1 cellular context compared by ENCODE assay signal in the genomic region with DNA sequence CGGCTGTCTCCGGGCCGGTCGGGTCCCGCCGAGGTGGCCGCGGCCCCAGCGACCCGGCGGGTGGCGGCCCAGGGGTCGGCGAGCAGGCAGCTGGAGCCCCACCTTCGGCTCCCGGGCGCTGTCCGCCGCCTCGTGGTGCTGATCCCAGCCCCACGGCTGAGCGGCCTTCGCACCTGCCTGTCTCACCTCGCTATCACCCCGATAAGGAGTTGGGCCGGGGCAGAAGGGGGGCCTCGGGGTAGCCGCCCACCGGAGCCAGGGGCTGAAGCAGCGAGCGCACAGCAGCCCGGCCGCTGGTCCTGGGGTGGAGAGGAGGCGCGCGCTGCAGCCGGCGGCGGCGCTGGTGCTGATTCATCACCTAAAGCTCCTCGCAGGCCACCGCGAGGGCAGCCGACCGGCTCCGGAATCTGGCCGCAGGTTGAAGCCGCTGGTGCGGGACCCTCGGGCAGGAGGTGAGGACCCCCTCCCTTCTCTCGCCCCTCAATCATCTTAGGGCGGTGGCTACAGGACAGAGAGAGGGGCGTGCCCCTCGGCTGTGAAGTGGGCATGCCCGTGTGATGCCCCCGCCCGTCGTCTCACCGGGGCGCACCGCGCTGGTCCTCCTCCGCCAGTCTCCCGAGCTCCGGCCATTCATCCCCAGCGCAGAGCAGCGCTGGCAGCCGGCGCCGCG.
TF ChIP-seq lines count a peak whose summit lies in the region.

No MANE protein-coding gene starts in this region.

TF ChIP-seq in HepG2, 621 proteins besides CTCF, POLR2A, EP300 and RAD21 (continued from another document and continues in another):
- no peak for TF ChIP-seq ELK4 (CRISPR knock-in tag; IDR thresholded peaks at IDR 0.05; ENCODE audit: borderline replicate concordance)
- peak; percentile 84 for TF ChIP-seq ZNF891 (CRISPR knock-in tag; IDR thresholded peaks at IDR 0.05)
- TF ChIP-seq KMT2B (CRISPR knock-in tag; IDR thresholded peaks at IDR 0.05) = peak; percentile 66; the same call in 1 of the 2 replicates
- TF ChIP-seq ZSCAN22 (CRISPR knock-in tag; IDR thresholded peaks at IDR 0.05) = peak; percentile 25; the same call in 1 of the 2 replicates
- no peak for TF ChIP-seq BRD4 (CRISPR knock-in tag; IDR thresholded peaks at IDR 0.05)
- TF ChIP-seq TBP (CRISPR knock-in tag; IDR thresholded peaks at IDR 0.05) = no peak
- TF ChIP-seq, protein P1, sequence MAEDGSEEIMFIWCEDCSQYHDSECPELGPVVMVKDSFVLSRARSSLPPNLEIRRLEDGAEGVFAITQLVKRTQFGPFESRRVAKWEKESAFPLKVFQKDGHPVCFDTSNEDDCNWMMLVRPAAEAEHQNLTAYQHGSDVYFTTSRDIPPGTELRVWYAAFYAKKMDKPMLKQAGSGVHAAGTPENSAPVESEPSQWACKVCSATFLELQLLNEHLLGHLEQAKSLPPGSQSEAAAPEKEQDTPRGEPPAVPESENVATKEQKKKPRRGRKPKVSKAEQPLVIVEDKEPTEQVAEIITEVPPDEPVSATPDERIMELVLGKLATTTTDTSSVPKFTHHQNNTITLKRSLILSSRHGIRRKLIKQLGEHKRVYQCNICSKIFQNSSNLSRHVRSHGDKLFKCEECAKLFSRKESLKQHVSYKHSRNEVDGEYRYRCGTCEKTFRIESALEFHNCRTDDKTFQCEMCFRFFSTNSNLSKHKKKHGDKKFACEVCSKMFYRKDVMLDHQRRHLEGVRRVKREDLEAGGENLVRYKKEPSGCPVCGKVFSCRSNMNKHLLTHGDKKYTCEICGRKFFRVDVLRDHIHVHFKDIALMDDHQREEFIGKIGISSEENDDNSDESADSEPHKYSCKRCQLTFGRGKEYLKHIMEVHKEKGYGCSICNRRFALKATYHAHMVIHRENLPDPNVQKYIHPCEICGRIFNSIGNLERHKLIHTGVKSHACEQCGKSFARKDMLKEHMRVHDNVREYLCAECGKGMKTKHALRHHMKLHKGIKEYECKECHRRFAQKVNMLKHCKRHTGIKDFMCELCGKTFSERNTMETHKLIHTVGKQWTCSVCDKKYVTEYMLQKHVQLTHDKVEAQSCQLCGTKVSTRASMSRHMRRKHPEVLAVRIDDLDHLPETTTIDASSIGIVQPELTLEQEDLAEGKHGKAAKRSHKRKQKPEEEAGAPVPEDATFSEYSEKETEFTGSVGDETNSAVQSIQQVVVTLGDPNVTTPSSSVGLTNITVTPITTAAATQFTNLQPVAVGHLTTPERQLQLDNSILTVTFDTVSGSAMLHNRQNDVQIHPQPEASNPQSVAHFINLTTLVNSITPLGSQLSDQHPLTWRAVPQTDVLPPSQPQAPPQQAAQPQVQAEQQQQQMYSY (CRISPR knock-in tag; IDR thresholded peaks at IDR 0.05) = peak; percentile 45; the same call in 1 of the 2 replicates
- TF ChIP-seq ZNF605 (CRISPR knock-in tag; IDR thresholded peaks at IDR 0.05) = peak; percentile 82
- TF ChIP-seq MAFK (conservative IDR thresholded peaks at IDR 0.05 in 1 of 2, IDR thresholded peaks at IDR 0.05 in 1 of 2; ENCODE audit: low read length in 2 of 2) = no peak
- no peak for TF ChIP-seq PAF1 (CRISPR knock-in tag; IDR thresholded peaks at IDR 0.05)
- no peak for TF ChIP-seq FOXA3 (CRISPR knock-in tag; IDR thresholded peaks at IDR 0.05)
- no peak for TF ChIP-seq NCOA5 (CRISPR knock-in tag; IDR thresholded peaks at IDR 0.05)
- TF ChIP-seq ZNF280D (CRISPR knock-in tag; IDR thresholded peaks at IDR 0.05) = peak; percentile 77; the same call in 1 of the 2 replicates
- no peak for TF ChIP-seq ZNF615 (CRISPR knock-in tag; IDR thresholded peaks at IDR 0.05; ENCODE audit: borderline replicate concordance)
- TF ChIP-seq, protein P2, sequence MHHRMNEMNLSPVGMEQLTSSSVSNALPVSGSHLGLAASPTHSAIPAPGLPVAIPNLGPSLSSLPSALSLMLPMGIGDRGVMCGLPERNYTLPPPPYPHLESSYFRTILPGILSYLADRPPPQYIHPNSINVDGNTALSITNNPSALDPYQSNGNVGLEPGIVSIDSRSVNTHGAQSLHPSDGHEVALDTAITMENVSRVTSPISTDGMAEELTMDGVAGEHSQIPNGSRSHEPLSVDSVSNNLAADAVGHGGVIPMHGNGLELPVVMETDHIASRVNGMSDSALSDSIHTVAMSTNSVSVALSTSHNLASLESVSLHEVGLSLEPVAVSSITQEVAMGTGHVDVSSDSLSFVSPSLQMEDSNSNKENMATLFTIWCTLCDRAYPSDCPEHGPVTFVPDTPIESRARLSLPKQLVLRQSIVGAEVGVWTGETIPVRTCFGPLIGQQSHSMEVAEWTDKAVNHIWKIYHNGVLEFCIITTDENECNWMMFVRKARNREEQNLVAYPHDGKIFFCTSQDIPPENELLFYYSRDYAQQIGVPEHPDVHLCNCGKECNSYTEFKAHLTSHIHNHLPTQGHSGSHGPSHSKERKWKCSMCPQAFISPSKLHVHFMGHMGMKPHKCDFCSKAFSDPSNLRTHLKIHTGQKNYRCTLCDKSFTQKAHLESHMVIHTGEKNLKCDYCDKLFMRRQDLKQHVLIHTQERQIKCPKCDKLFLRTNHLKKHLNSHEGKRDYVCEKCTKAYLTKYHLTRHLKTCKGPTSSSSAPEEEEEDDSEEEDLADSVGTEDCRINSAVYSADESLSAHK (CRISPR knock-in tag; IDR thresholded peaks at IDR 0.05; ENCODE audit: borderline replicate concordance) = no peak
- 0 out of 2 replicates have a peak, but pooled peaks have one; percentile 36 for TF ChIP-seq SMAD9 (CRISPR knock-in tag; IDR thresholded peaks at IDR 0.05)
- TF ChIP-seq ZMYM2 (CRISPR knock-in tag; IDR thresholded peaks at IDR 0.05) = no peak
- TF ChIP-seq, protein P3, sequence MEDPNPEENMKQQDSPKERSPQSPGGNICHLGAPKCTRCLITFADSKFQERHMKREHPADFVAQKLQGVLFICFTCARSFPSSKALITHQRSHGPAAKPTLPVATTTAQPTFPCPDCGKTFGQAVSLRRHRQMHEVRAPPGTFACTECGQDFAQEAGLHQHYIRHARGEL (CRISPR knock-in tag; IDR thresholded peaks at IDR 0.05) = no peak
- TF ChIP-seq CC2D1A (CRISPR knock-in tag; IDR thresholded peaks at IDR 0.05) = no peak
- TF ChIP-seq HMGXB3 (CRISPR knock-in tag; IDR thresholded peaks at IDR 0.05; ENCODE audit: borderline replicate concordance) = no peak
- TF ChIP-seq NFE2L1 (CRISPR knock-in tag; IDR thresholded peaks at IDR 0.05; ENCODE audit: borderline replicate concordance) = no peak
- TF ChIP-seq KAT2B (IDR thresholded peaks at IDR 0.05; ENCODE audit: borderline replicate concordance, low read depth, low read length) = no peak
- peak; percentile 90 for TF ChIP-seq KLF6 (CRISPR knock-in tag; IDR thresholded peaks at IDR 0.05)
- peak; percentile 49; the same call in 1 of the 2 replicates for TF ChIP-seq JDP2 (CRISPR knock-in tag; IDR thresholded peaks at IDR 0.05; ENCODE audit: borderline replicate concordance)
- no peak for TF ChIP-seq ZNF577 (CRISPR knock-in tag; IDR thresholded peaks at IDR 0.05; ENCODE audit: borderline replicate concordance, low read depth)
- no peak for TF ChIP-seq PRPF4 (IDR thresholded peaks at IDR 0.05; ENCODE audit: low read depth, low read length, poor library complexity, severe bottlenecking)
- TF ChIP-seq, protein P4, sequence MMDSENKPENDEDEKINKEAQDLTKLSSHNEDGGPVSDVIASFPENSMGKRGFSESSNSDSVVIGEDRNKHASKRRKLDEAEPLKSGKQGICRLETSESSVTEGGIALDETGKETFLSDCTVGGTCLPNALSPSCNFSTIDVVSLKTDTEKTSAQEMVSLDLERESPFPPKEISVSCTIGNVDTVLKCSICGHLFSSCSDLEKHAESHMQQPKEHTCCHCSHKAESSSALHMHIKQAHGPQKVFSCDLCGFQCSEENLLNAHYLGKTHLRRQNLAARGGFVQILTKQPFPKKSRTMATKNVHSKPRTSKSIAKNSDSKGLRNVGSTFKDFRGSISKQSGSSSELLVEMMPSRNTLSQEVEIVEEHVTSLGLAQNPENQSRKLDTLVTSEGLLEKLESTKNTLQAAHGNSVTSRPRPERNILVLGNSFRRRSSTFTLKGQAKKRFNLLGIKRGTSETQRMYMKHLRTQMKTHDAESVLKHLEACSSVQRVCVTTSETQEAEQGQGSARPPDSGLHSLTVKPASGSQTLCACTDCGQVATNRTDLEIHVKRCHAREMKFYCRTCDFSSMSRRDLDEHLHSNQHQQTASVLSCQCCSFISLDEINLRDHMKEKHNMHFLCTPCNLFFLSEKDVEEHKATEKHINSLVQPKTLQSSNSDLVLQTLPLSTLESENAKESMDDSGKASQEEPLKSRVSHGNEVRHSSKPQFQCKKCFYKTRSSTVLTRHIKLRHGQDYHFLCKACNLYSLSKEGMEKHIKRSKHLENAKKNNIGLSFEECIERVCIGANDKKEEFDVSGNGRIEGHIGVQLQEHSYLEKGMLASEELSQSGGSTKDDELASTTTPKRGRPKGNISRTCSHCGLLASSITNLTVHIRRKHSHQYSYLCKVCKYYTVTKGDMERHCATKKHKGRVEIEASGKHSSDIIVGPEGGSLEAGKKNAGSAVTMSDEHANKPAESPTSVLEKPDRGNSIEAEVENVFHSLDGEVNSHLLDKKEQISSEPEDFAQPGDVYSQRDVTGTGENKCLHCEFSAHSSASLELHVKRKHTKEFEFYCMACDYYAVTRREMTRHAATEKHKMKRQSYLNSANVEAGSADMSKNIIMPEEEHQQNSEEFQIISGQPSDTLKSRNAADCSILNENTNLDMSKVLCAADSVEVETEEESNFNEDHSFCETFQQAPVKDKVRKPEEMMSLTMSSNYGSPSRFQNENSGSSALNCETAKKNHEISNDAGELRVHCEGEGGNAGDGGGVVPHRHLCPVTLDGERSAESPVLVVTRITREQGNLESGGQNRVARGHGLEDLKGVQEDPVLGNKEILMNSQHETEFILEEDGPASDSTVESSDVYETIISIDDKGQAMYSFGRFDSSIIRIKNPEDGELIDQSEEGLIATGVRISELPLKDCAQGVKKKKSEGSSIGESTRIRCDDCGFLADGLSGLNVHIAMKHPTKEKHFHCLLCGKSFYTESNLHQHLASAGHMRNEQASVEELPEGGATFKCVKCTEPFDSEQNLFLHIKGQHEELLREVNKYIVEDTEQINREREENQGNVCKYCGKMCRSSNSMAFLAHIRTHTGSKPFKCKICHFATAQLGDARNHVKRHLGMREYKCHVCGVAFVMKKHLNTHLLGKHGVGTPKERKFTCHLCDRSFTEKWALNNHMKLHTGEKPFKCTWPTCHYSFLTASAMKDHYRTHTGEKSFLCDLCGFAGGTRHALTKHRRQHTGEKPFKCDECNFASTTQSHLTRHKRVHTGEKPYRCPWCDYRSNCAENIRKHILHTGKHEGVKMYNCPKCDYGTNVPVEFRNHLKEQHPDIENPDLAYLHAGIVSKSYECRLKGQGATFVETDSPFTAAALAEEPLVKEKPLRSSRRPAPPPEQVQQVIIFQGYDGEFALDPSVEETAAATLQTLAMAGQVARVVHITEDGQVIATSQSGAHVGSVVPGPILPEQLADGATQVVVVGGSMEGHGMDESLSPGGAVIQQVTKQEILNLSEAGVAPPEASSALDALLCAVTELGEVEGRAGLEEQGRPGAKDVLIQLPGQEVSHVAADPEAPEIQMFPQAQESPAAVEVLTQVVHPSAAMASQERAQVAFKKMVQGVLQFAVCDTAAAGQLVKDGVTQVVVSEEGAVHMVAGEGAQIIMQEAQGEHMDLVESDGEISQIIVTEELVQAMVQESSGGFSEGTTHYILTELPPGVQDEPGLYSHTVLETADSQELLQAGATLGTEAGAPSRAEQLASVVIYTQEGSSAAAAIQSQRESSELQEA (CRISPR knock-in tag; IDR thresholded peaks at IDR 0.05; ENCODE audit: not compliant biosample characterization) = peak; percentile 33
- TF ChIP-seq CENPX (CRISPR knock-in tag; IDR thresholded peaks at IDR 0.05) = no peak
